ENCODE assay signal across 8 cellular contexts in the genomic region with DNA sequence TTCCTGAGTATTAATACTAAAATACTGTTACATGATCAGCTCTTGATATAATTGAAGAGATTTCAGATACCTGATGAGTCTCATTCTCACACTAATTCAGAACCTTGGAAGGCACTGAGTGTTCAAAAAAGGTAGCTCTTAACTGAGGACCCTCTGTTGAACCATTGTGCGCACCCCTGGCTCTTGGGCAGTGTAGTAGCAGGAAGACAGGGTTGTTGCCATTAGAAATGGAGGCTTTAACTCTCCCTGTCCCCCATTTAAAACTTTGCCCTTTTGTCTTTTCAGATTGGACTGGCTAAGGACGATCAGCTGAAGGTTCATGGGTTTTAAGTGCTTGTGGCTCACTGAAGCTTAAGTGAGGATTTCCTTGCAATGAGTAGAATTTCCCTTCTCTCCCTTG. TPM values are rescaled to one million over a fixed set of nuclear protein-coding genes. Genes with fewer than 3 reads are reported as not detected.
DNase-seq lines count a peak whose midpoint lies in the region; ATAC-seq, FAIRE-seq and TF ChIP-seq lines count a peak whose summit lies in the region.

No MANE protein-coding gene starts in this region.

- no peak overlapping the region for H3K27ac ChIP-seq in kidney (ENCODE audit: low read depth in 2 of 2, low read length in 2 of 2)
- peak overlapping the region; percentile 100 for H3K27ac ChIP-seq in thoracic aorta

- H3K36me3 Mint-ChIP-seq in activated CD8-positive, alpha-beta memory T cell treated with anti-CD3 and anti-CD28 coated beads, Interleukin-2, amount 10 ng/mL, durations not matched to agents 7 days and 5 days, result peaks cover 47% of the 10 kb centered on the region
- H3K36me3 Mint-ChIP-seq in activated naive CD8-positive, alpha-beta T cell treated with anti-CD3 and anti-CD28 coated beads, Interleukin-2, amount 50 U/mL, for 24 hours (ENCODE audit: low read depth), result peaks cover 56% of the 10 kb centered on the region

- H3K36me3 ChIP-seq in kidney (ENCODE audit: control insufficient read depth in 1 of 2, insufficient read depth in 2 of 2, low read length in 2 of 2) (peaks cover 37 to 43% of the 10 kb centered on the region in 2 donors), thoracic aorta (peaks cover 56% of the 10 kb centered on the region)

- peak overlapping the region; percentile 99 for H3K27ac Mint-ChIP-seq in activated CD8-positive, alpha-beta memory T cell treated with anti-CD3 and anti-CD28 coated beads, Interleukin-2, amount 10 ng/mL, durations not matched to agents 7 days and 5 days
- peak overlapping the region; percentile 94 for H3K27ac Mint-ChIP-seq in activated naive CD8-positive, alpha-beta T cell treated with anti-CD3 and anti-CD28 coated beads, Interleukin-2, amount 50 U/mL, for 24 hours

- H3K9me3 Mint-ChIP-seq in activated CD8-positive, alpha-beta memory T cell treated with anti-CD3 and anti-CD28 coated beads, Interleukin-2, amount 10 ng/mL, durations not matched to agents 7 days and 5 days (ENCODE audit: low read depth), result no peaks in the 10 kb centered on the region
- H3K9me3 Mint-ChIP-seq in activated naive CD8-positive, alpha-beta T cell treated with anti-CD3 and anti-CD28 coated beads, Interleukin-2, amount 50 U/mL, for 24 hours, result no peaks in the 10 kb centered on the region

- H3K9me3 ChIP-seq in kidney (ENCODE audit: control insufficient read depth in 1 of 2, low read length in 2 of 2), result no peaks in the 10 kb centered on the region
- no peaks in the 10 kb centered on the region for H3K9me3 ChIP-seq in thoracic aorta

- H3K4me3 ChIP-seq in kidney (ENCODE audit: low read length in 2 of 2) (peak overlapping the region; percentile 87 to 97), thoracic aorta (peak overlapping the region; percentile 100)

- no peak for DNase-seq in activated CD8-positive, alpha-beta memory T cell treated with anti-CD3 and anti-CD28 coated beads, Interleukin-2, amount 10 ng/mL, durations not matched to agents 7 days and 5 days
- DNase-seq in activated CD8-positive, alpha-beta memory T cell treated with anti-CD3 and anti-CD28 coated beads for 24 hours, result no peak
- no peak for DNase-seq in activated naive CD8-positive, alpha-beta T cell treated with anti-CD3 and anti-CD28 coated beads, Interleukin-2, amount 50 U/mL, for 24 hours
- no peak for DNase-seq in kidney
- no peak for DNase-seq in thoracic aorta (ENCODE audit: low spot score)
- no peak for DNase-seq in ureter (ENCODE audit: low spot score)
- no peak for DNase-seq in DMS 273 treated with DMSO at 0.1 percent for 48 hours (lab: John Stamatoyannopoulos, UW)

- H3K4me1 Mint-ChIP-seq in activated CD8-positive, alpha-beta memory T cell treated with anti-CD3 and anti-CD28 coated beads, Interleukin-2, amount 10 ng/mL, durations not matched to agents 7 days and 5 days, result peaks cover 29% of the 10 kb centered on the region
- H3K4me1 Mint-ChIP-seq in activated naive CD8-positive, alpha-beta T cell treated with anti-CD3 and anti-CD28 coated beads, Interleukin-2, amount 50 U/mL, for 24 hours, result peaks cover 41% of the 10 kb centered on the region

- peak overlapping the region in 1 of 2 donors; percentile 100 for H3K9ac ChIP-seq in kidney (ENCODE audit: low read length in 2 of 2)

- H3K4me3 Mint-ChIP-seq in activated CD8-positive, alpha-beta memory T cell treated with anti-CD3 and anti-CD28 coated beads, Interleukin-2, amount 10 ng/mL, durations not matched to agents 7 days and 5 days, result peak overlapping the region; percentile 94
- peak overlapping the region; percentile 94 for H3K4me3 Mint-ChIP-seq in activated naive CD8-positive, alpha-beta T cell treated with anti-CD3 and anti-CD28 coated beads, Interleukin-2, amount 50 U/mL, for 24 hours

- no peaks in the 10 kb centered on the region for H3K27me3 ChIP-seq in thoracic aorta (replicated peaks; ENCODE audit: insufficient read depth)

- intact Hi-C loops in kidney (cut with DNase I), result no loop called here

- peaks cover 14 to 15% of the 10 kb centered on the region in 2 donors for H3K4me1 ChIP-seq in kidney (ENCODE audit: control insufficient read depth in 1 of 2, insufficient read depth in 1 of 2, low read depth in 1 of 2, low read length in 2 of 2)
- H3K4me1 ChIP-seq in thoracic aorta (ENCODE audit: control insufficient read depth in 1 of 2, low read depth in 2 of 2), result peaks cover 15 to 25% of the 10 kb centered on the region in 2 donors

- no peaks in the 10 kb centered on the region for H3K27me3 Mint-ChIP-seq in activated CD8-positive, alpha-beta memory T cell treated with anti-CD3 and anti-CD28 coated beads, Interleukin-2, amount 10 ng/mL, durations not matched to agents 7 days and 5 days
- H3K27me3 Mint-ChIP-seq in activated naive CD8-positive, alpha-beta T cell treated with anti-CD3 and anti-CD28 coated beads, Interleukin-2, amount 50 U/mL, for 24 hours, result no peaks in the 10 kb centered on the region

- CTCF ChIA-PET in activated CD8-positive, alpha-beta memory T cell treated with anti-CD3 and anti-CD28 coated beads, Interleukin-2, amount 10 ng/mL, durations not matched to agents 7 days and 5 days (lab: Charles Lee), result interaction anchor here (1.4 to 9.9 kb wide), 6 partner anchors 11 to 47 kb away, joined by 4 to 191 read pairs (median 14); no protein-coding TSS in a partner anchor

- ATAC-seq in activated CD8-positive, alpha-beta memory T cell treated with anti-CD3 and anti-CD28 coated beads, Interleukin-2, amount 10 ng/mL, durations not matched to agents 7 days and 5 days, result no peak
- ATAC-seq in activated naive CD8-positive, alpha-beta T cell treated with anti-CD3 and anti-CD28 coated beads, Interleukin-2, amount 50 U/mL, for 24 hours, result no peak
- no peak for ATAC-seq in thoracic aorta (ENCODE audit: insufficient number of reproducible peaks, low FRiP score, low read depth)
- no peak for ATAC-seq in GM19324 (IDR thresholded peaks at IDR 0.05; ENCODE audit: low FRiP score, unreplicated experiment)

- FAIRE-seq in kidney (lab: Jason Lieb, UNC), result no peak

- TF ChIP-seq CTCF in kidney (IDR thresholded peaks at IDR 0.05; ENCODE audit: borderline replicate concordance, extremely low read depth, insufficient read depth) (no peak), thoracic aorta (IDR thresholded peaks at IDR 0.05) (no peak)

RNA-seq across cellular contexts. Expression of gene EIF1, which starts 1.8 kb away (rescaled TPM):
- total RNA-seq in activated CD8-positive, alpha-beta memory T cell treated with anti-CD3 and anti-CD28 coated beads, Interleukin-2, amount 10 ng/mL, durations not matched to agents 7 days and 5 days, result 100 to 1,000 TPM; 593 to 900 TPM
- total RNA-seq in kidney (842 TPM), thoracic aorta (100 to 1,000 TPM; 167 to 318 TPM), ureter (1,012 TPM)
- polyA plus RNA-seq in kidney (ENCODE audit: insufficient read depth, low read depth, low replicate concordance), result 1,166 TPM

RNA-seq across cellular contexts. Expression of gene GAST, which starts 21.6 kb away (rescaled TPM):
- total RNA-seq in activated CD8-positive, alpha-beta memory T cell treated with anti-CD3 and anti-CD28 coated beads, Interleukin-2, amount 10 ng/mL, durations not matched to agents 7 days and 5 days, result not detected
- total RNA-seq in kidney, result not detected
- polyA plus RNA-seq in kidney (ENCODE audit: insufficient read depth, low read depth, low replicate concordance), result not detected
- total RNA-seq in thoracic aorta, result not detected
- total RNA-seq in ureter, result not detected

RNA-seq across cellular contexts. Expression of gene HAP1, which starts 43.9 kb away (rescaled TPM):
- total RNA-seq in activated CD8-positive, alpha-beta memory T cell treated with anti-CD3 and anti-CD28 coated beads, Interleukin-2, amount 10 ng/mL, durations not matched to agents 7 days and 5 days, result under 1 TPM; 0.15 to 0.19 TPM
- total RNA-seq in kidney, result 1.3 TPM
- 0.99 TPM for polyA plus RNA-seq in kidney (ENCODE audit: insufficient read depth, low read depth, low replicate concordance)
- under 1 TPM in 1 of 2 donors, not detected in 1; 0.35 TPM for total RNA-seq in thoracic aorta
- 0.47 TPM for total RNA-seq in ureter

Comparison
In these comparisons a context has a peak if more than half of its experiments do, and no peak if none do; other contexts are left out.
1. H3K27ac ChIP-seq: peak in thoracic aorta (2 of 2); none in kidney (0 of 2).